Comparison of ENCODE assay signal across 1 cellular context in the genomic region with DNA sequence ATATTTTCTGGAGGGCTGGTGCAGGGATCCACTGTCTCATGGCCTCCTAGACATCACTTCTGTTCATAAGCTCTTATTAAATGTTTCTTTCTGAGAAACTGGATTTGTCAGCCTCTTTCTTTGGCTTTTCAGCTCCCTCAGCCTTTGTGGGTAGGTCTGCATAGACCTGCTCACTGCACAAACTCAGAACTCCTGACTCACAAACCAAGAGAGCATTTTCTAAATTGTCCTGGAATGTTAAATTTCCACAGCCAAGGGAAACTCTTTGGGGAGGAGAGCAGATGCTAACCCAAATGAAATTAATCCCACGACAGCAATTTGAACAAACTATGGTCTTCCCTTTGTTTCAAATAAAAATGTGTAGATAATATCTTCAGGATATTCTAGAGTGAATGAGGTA.
TF ChIP-seq lines count a peak whose summit lies in the region.

No MANE protein-coding gene starts in this region.

TF ChIP-seq in HepG2, 621 proteins besides CTCF, POLR2A, EP300 and RAD21 (continued from another document):
- TF ChIP-seq, protein P1, sequence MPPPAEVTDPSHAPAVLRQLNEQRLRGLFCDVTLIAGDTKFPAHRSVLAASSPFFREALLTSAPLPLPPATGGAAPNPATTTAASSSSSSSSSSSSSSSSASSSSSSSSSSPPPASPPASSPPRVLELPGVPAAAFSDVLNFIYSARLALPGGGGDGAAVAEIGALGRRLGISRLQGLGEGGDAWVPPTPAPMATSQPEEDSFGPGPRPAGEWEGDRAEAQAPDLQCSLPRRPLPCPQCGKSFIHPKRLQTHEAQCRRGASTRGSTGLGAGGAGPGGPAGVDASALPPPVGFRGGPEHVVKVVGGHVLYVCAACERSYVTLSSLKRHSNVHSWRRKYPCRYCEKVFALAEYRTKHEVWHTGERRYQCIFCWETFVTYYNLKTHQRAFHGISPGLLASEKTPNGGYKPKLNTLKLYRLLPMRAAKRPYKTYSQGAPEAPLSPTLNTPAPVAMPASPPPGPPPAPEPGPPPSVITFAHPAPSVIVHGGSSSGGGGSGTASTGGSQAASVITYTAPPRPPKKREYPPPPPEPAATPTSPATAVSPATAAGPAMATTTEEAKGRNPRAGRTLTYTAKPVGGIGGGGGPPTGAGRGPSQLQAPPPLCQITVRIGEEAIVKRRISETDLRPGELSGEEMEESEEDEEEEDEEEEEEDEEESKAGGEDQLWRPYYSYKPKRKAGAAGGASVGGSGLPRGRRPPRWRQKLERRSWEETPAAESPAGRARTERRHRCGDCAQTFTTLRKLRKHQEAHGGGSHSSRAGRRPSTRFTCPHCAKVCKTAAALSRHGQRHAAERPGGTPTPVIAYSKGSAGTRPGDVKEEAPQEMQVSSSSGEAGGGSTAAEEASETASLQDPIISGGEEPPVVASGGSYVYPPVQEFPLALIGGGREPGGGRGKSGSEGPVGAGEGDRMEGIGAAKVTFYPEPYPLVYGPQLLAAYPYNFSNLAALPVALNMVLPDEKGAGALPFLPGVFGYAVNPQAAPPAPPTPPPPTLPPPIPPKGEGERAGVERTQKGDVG (CRISPR knock-in tag; IDR thresholded peaks at IDR 0.05; ENCODE audit: borderline replicate concordance) = no peak
- no peak for TF ChIP-seq TEAD2 (CRISPR knock-in tag; IDR thresholded peaks at IDR 0.05)
- TF ChIP-seq ZNF317 (CRISPR knock-in tag; IDR thresholded peaks at IDR 0.05) = no peak
- TF ChIP-seq, protein P2, sequence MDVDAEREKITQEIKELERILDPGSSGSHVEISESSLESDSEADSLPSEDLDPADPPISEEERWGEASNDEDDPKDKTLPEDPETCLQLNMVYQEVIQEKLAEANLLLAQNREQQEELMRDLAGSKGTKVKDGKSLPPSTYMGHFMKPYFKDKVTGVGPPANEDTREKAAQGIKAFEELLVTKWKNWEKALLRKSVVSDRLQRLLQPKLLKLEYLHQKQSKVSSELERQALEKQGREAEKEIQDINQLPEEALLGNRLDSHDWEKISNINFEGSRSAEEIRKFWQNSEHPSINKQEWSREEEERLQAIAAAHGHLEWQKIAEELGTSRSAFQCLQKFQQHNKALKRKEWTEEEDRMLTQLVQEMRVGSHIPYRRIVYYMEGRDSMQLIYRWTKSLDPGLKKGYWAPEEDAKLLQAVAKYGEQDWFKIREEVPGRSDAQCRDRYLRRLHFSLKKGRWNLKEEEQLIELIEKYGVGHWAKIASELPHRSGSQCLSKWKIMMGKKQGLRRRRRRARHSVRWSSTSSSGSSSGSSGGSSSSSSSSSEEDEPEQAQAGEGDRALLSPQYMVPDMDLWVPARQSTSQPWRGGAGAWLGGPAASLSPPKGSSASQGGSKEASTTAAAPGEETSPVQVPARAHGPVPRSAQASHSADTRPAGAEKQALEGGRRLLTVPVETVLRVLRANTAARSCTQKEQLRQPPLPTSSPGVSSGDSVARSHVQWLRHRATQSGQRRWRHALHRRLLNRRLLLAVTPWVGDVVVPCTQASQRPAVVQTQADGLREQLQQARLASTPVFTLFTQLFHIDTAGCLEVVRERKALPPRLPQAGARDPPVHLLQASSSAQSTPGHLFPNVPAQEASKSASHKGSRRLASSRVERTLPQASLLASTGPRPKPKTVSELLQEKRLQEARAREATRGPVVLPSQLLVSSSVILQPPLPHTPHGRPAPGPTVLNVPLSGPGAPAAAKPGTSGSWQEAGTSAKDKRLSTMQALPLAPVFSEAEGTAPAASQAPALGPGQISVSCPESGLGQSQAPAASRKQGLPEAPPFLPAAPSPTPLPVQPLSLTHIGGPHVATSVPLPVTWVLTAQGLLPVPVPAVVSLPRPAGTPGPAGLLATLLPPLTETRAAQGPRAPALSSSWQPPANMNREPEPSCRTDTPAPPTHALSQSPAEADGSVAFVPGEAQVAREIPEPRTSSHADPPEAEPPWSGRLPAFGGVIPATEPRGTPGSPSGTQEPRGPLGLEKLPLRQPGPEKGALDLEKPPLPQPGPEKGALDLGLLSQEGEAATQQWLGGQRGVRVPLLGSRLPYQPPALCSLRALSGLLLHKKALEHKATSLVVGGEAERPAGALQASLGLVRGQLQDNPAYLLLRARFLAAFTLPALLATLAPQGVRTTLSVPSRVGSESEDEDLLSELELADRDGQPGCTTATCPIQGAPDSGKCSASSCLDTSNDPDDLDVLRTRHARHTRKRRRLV (CRISPR knock-in tag; IDR thresholded peaks at IDR 0.05) = no peak
- no peak for TF ChIP-seq ZBTB42 (CRISPR knock-in tag; IDR thresholded peaks at IDR 0.05)
- TF ChIP-seq NR2F6 (IDR thresholded peaks at IDR 0.05) = no peak
- no peak for TF ChIP-seq NR2F6 (CRISPR knock-in tag; IDR thresholded peaks at IDR 0.05)
- no peak for TF ChIP-seq IRF2 (CRISPR knock-in tag; IDR thresholded peaks at IDR 0.05)
- TF ChIP-seq BORCS8-MEF2B (CRISPR knock-in tag; IDR thresholded peaks at IDR 0.05) = no peak
- TF ChIP-seq ZSCAN30 (CRISPR knock-in tag; IDR thresholded peaks at IDR 0.05) = no peak
- TF ChIP-seq ZNF670 (CRISPR knock-in tag; IDR thresholded peaks at IDR 0.05; ENCODE audit: borderline replicate concordance) = no peak
- TF ChIP-seq SOX5 (CRISPR knock-in tag; IDR thresholded peaks at IDR 0.05; ENCODE audit: borderline replicate concordance) = no peak
- TF ChIP-seq HNF4G (IDR thresholded peaks at IDR 0.05; ENCODE audit: borderline replicate concordance, low read depth, low read length) = no peak
- TF ChIP-seq HNF4G (CRISPR knock-in tag; IDR thresholded peaks at IDR 0.05; ENCODE audit: borderline replicate concordance, low read depth) = no peak
- no peak for TF ChIP-seq ZNF431 (CRISPR knock-in tag; IDR thresholded peaks at IDR 0.05; ENCODE audit: borderline replicate concordance, low read depth)
- TF ChIP-seq RFXAP (CRISPR knock-in tag; IDR thresholded peaks at IDR 0.05; ENCODE audit: borderline replicate concordance) = no peak
- no peak for TF ChIP-seq SALL1 (CRISPR knock-in tag; IDR thresholded peaks at IDR 0.05)
TF ChIP-seq in HepG2: peak in this region for 0.
